ENCODE assay signal across 10 cellular contexts in genomic region chr6:157464653-157465535, GRCh38.
A peak's percentile ranks its signal among the peaks of the same experiment; 100 is the strongest.
DNase-seq lines count a peak whose midpoint lies in the region; ATAC-seq and TF ChIP-seq lines count a peak whose summit lies in the region.
"Had no signal": no experiment of that assay in that cellular context is flagged by ENCODE, and none has a peak within 500 bp of the region (broad histone marks: within the 10 kb centered on the region; RNA-seq: fewer than 3 reads in every experiment).

No MANE protein-coding gene starts in this region.

- H3K27ac Mint-ChIP-seq in activated CD4-positive, alpha-beta T cell treated with anti-CD3 and anti-CD28 coated beads for 36 hours, result peak overlapping the region; percentile 83

- no peak for DNase-seq in activated CD4-positive, alpha-beta T cell treated with anti-CD3 and anti-CD28 coated beads for 36 hours
- DNase-seq in activated CD4-positive, alpha-beta T cell treated with anti-CD3 and anti-CD28 coated beads, Interleukin-2, amount 50 U/mL, for 1 hour, result no peak
- DNase-seq in H7 (peak; percentile 56), trophoblast cell (no peak), middle frontal gyrus (ENCODE audit: extremely low spot score, low spot score) (no peak)
- no peak for DNase-seq in stimulated activated naive CD4-positive, alpha-beta T cell (lab: John Stamatoyannopoulos, UW)

- peaks cover 61% of the 10 kb centered on the region for H3K4me1 ChIP-seq in OCI-LY3 (ENCODE audit: low read length)
- peaks cover 14 to 41% of the 10 kb centered on the region in 2 experiments for H3K4me1 ChIP-seq in trophoblast cell (ENCODE audit: control insufficient read depth in 1 of 2, insufficient read depth in 2 of 2, low read length in 2 of 2)

- peak overlapping the region; percentile 96 for H2BK12ac ChIP-seq in trophoblast cell (ENCODE audit: low read length)

- no peaks in the 10 kb centered on the region for H3K27me3 Mint-ChIP-seq in activated CD4-positive, alpha-beta T cell treated with anti-CD3 and anti-CD28 coated beads for 36 hours

- peak overlapping the region; percentile 8 for H4K91ac ChIP-seq in trophoblast cell (ENCODE audit: low read depth, low read length)

- no peak overlapping the region for H3K23ac ChIP-seq in trophoblast cell (ENCODE audit: low read length)

- peaks cover 34% of the 10 kb centered on the region for H3K4me1 Mint-ChIP-seq in activated CD4-positive, alpha-beta T cell treated with anti-CD3 and anti-CD28 coated beads for 36 hours

- POLR2A ChIA-PET in activated CD4-positive, alpha-beta T cell treated with anti-CD3 and anti-CD28 coated beads for 36 hours (lab: Charles Lee), result interaction anchor here (0.7 to 1.5 kb wide), 2 partner anchors 561 to 1191 kb away, joined by 3 read pairs; no protein-coding TSS in a partner anchor

- peaks cover 3% of the 10 kb centered on the region; the same call in 1 of the 2 replicates for H3K79me2 ChIP-seq in OCI-LY3 (ENCODE audit: low read length)
- H3K79me2 ChIP-seq in trophoblast cell (ENCODE audit: control insufficient read depth, insufficient read depth, low read length, poor library complexity), result no peaks in the 10 kb centered on the region

- peak overlapping the region; percentile 79 for H3K14ac ChIP-seq in trophoblast cell (ENCODE audit: low read length)

- H3K27me3 ChIP-seq in H7 (ENCODE audit: control insufficient read depth, insufficient read depth, low read length), result no peaks in the 10 kb centered on the region
- H3K27me3 ChIP-seq in OCI-LY3 (ENCODE audit: low read depth, low read length), result no peaks in the 10 kb centered on the region
- no peaks in the 10 kb centered on the region for H3K27me3 ChIP-seq in trophoblast cell (ENCODE audit: insufficient read depth, low read length)
- H3K27me3 ChIP-seq: cardiac muscle cell had no signal

- intact Hi-C loops in activated CD4-positive, alpha-beta T cell treated with anti-CD3 and anti-CD28 coated beads for 36 hours (cut with DNase I, micrococcal nuclease), result loop anchor here (1.0 to 10.0 kb wide), 3 partner anchors 70 to 297 kb away; partner anchors contain the start of gene TMEM242 (in 1 of the 2)

- H4K12ac ChIP-seq in trophoblast cell (ENCODE audit: low read depth, low read length), result no peak overlapping the region

- CTCF ChIA-PET in activated CD4-positive, alpha-beta T cell treated with anti-CD3 and anti-CD28 coated beads for 36 hours (lab: Charles Lee), result interaction anchor here (0.7 kb wide), 1 partner anchor 36 kb away, joined by 5 read pairs; no protein-coding TSS in a partner anchor

- H3K4me3 ChIP-seq in H7 (ENCODE audit: insufficient read depth, low read depth, low read length) (no peak overlapping the region), OCI-LY3 (ENCODE audit: low read length) (peak overlapping the region; percentile 64), trophoblast cell (ENCODE audit: low read depth, low read length) (no peak overlapping the region)
- H3K4me3 ChIP-seq: cardiac muscle cell, SK-N-MC had no signal

- no peak overlapping the region for H3K4ac ChIP-seq in trophoblast cell (ENCODE audit: low read depth, low read length)

- H3K36me3 Mint-ChIP-seq in activated CD4-positive, alpha-beta T cell treated with anti-CD3 and anti-CD28 coated beads for 36 hours (ENCODE audit: low read depth), result no peaks in the 10 kb centered on the region

- peaks cover 18% of the 10 kb centered on the region for H3K79me1 ChIP-seq in trophoblast cell (ENCODE audit: low read length)

- H4K20me1 ChIP-seq in OCI-LY3 (ENCODE audit: insufficient read depth, low read length), result no peaks in the 10 kb centered on the region

- ATAC-seq in activated CD4-positive, alpha-beta T cell treated with anti-CD3 and anti-CD28 coated beads for 36 hours, result peak; percentile 59
- no peak for ATAC-seq in SK-N-SH treated with all-trans-retinoic acid at 6 μM for 48 hours

- H3K27ac ChIP-seq in OCI-LY3 (ENCODE audit: low read length), result peak overlapping the region; percentile 80
- no peak overlapping the region for H3K27ac ChIP-seq in trophoblast cell (ENCODE audit: low read depth, low read length)
- H3K27ac ChIP-seq: cardiac muscle cell, SK-N-MC had no signal

- TF ChIP-seq CTCF in OCI-LY3 (IDR thresholded peaks at IDR 0.05; ENCODE audit: low read depth, low read length), result no peak

- H3K4me2 ChIP-seq in OCI-LY3 (ENCODE audit: low read length) (peak overlapping the region; percentile 97), trophoblast cell (ENCODE audit: low read length) (no peak overlapping the region)

- no peaks in the 10 kb centered on the region for H3K9me3 Mint-ChIP-seq in activated CD4-positive, alpha-beta T cell treated with anti-CD3 and anti-CD28 coated beads for 36 hours (ENCODE audit: low read depth)

- H2AFZ ChIP-seq in OCI-LY3 (ENCODE audit: low read depth, low read length) (peak overlapping the region; percentile 89), trophoblast cell (ENCODE audit: insufficient read depth, low read length, poor library complexity) (no peak overlapping the region)

- no peak overlapping the region for H2BK5ac ChIP-seq in trophoblast cell (ENCODE audit: low read depth, low read length, poor library complexity)

- no peaks in the 10 kb centered on the region for H3K9me3 ChIP-seq in OCI-LY3 (ENCODE audit: insufficient read depth, low read length)
- no peaks in the 10 kb centered on the region for H3K9me3 ChIP-seq in trophoblast cell (ENCODE audit: insufficient read depth, low read depth, low read length)

- H2BK120ac ChIP-seq in trophoblast cell (ENCODE audit: insufficient read depth, low read length, poor library complexity), result no peak overlapping the region

- peak overlapping the region; percentile 71 for H3K9ac ChIP-seq in OCI-LY3 (ENCODE audit: low read length)
- no peak overlapping the region for H3K9ac ChIP-seq in trophoblast cell (ENCODE audit: low read length)

- H3K36me3 ChIP-seq in H7 (replicated peaks; ENCODE audit: control insufficient read depth, insufficient read depth, low read length), result no peaks in the 10 kb centered on the region
- H3K36me3 ChIP-seq in OCI-LY3 (replicated peaks; ENCODE audit: low read depth, low read length), result no peaks in the 10 kb centered on the region
- no peaks in the 10 kb centered on the region for H3K36me3 ChIP-seq in trophoblast cell (ENCODE audit: control insufficient read depth in 1 of 2, insufficient read depth in 2 of 2, low read length in 2 of 2)
- H3K36me3 ChIP-seq: cardiac muscle cell had no signal

- no CpG with 5 or more reads among the region's 11 CpGs for WGBS in trophoblast cell (ENCODE audit: extremely low coverage, insufficient coverage, insufficient read length)

- no peak overlapping the region for H3K4me3 Mint-ChIP-seq in activated CD4-positive, alpha-beta T cell treated with anti-CD3 and anti-CD28 coated beads for 36 hours

- H2AK5ac ChIP-seq in trophoblast cell (ENCODE audit: low read length), result peak overlapping the region; percentile 64

- no peak overlapping the region for H4K8ac ChIP-seq in trophoblast cell (ENCODE audit: low read depth, low read length)

- no peak overlapping the region for H3K18ac ChIP-seq in trophoblast cell (ENCODE audit: low read length)

TF ChIP-seq in SK-N-SH treated with all-trans-retinoic acid at 6 μM for 48 hours, 23 proteins besides CTCF, POLR2A, EP300 and RAD21:
- TF ChIP-seq CSRNP3 (CRISPR knock-in tag; IDR thresholded peaks at IDR 0.05), result no peak
TF ChIP-seq in SK-N-SH treated with all-trans-retinoic acid at 6 μM for 48 hours: peak in this region for 0.
